20 cellular contexts compared by ENCODE assay signal in the genomic region with DNA sequence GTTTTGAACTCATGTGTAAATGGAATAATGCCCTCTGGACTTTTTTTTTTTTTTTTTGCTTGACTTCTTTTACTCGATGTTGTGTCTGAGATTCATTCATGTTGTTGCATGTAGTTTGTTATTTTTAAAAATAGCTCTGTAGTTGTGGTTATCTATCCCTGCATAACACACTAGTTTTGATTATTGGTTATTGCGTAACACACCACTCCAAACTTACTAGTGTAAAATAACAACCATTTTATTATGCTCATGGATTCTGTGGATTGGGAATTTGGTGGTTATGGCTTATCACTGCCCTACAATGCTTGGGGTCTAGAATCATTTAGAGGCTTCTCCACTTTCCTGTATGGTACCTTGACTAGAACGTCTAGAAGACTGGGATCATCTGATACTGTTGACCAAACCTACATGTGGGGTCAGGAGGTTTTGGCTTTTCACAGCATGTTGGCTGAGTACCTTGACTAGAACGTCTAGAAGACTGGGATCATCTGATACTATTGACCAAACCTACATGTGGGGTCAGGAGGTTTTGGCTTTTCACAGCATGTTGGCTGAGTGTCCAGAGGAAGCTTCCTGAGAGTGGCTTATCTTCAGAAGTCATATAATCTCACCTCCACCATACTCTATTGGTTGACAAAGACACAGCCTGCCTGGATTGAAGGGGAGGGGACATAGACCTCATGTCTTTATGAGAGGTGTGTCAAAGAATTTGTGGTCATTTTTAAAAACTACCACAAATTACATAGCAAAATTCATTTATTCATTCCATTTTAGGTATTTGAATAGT.
"Had no signal": no experiment of that assay in that cellular context is flagged by ENCODE, and none has a peak within 500 bp of the region (broad histone marks: within the 10 kb centered on the region; RNA-seq: fewer than 3 reads in every experiment).

No MANE protein-coding gene starts in this region.

- H3K36me3 ChIP-seq: left ventricle myocardium inferior, lower lobe of right lung, neural progenitor cell, pancreas had no signal

- H3K4me1 Mint-ChIP-seq: neural progenitor cell had no signal

- H3K27me3 Mint-ChIP-seq: dendritic cell treated with granulocyte-macrophage colony-stimulating factor and Interleukin-4, amounts not matched to agents 40 ng/mL and 50 ng/mL, for 4 days; natural killer cell treated with Interleukin-12 subunit alpha and Interleukin-12 subunit beta and Interleukin-15 and Interleukin-18, amount 100 ng/mL, for 72 hours; progenitor cell of endocrine pancreas; type B pancreatic cell had no signal

- H3K4me2 ChIP-seq: neural progenitor cell, smooth muscle cell had no signal

- H2AFZ ChIP-seq: neural progenitor cell had no signal

- H3K36me3 Mint-ChIP-seq: immature natural killer cell; natural killer cell treated with Interleukin-12 subunit alpha and Interleukin-12 subunit beta and Interleukin-15 and Interleukin-18, amount 100 ng/mL, for 72 hours had no signal

- H3K9ac ChIP-seq: neural progenitor cell had no signal

- FAIRE-seq: kidney, pancreas, urothelium cell line had no signal

- H3K27ac Mint-ChIP-seq: dendritic cell treated with granulocyte-macrophage colony-stimulating factor and Interleukin-4, amounts not matched to agents 40 ng/mL and 50 ng/mL, for 4 days; natural killer cell treated with Interleukin-12 subunit alpha and Interleukin-12 subunit beta and Interleukin-15 and Interleukin-18, amount 100 ng/mL, for 72 hours; neural progenitor cell; progenitor cell of endocrine pancreas; type B pancreatic cell had no signal

- H3K4me3 ChIP-seq: left ventricle myocardium inferior, lower lobe of right lung, neural progenitor cell, pancreas, smooth muscle cell had no signal

- H3K4me3 Mint-ChIP-seq: dendritic cell treated with granulocyte-macrophage colony-stimulating factor and Interleukin-4, amounts not matched to agents 40 ng/mL and 50 ng/mL, for 4 days; immature natural killer cell; natural killer cell treated with Interleukin-12 subunit alpha and Interleukin-12 subunit beta and Interleukin-15 and Interleukin-18, amount 100 ng/mL, for 72 hours; neural progenitor cell; type B pancreatic cell had no signal

- H3K4me1 ChIP-seq: foreskin keratinocyte, lower lobe of right lung, neural progenitor cell, pancreas had no signal

- DNase-seq: foreskin keratinocyte; immature natural killer cell; kidney; left cardiac atrium; left ventricle myocardium inferior; lower lobe of right lung; mesenchymal stem cell; midbrain; occipital lobe; pancreas; right cardiac atrium; stimulated activated CD4-positive, alpha-beta T cell treated with anti-CD3 and anti-CD28 coated beads, Interleukin-2, amount 100 ng/mL, for 48 hours; stimulated activated naive CD4-positive, alpha-beta T cell treated with Interleukin-2 at 50 U/mL for 16 hours had no signal

- H3K27ac ChIP-seq: foreskin keratinocyte, left ventricle myocardium inferior, lower lobe of right lung, neural progenitor cell, pancreas had no signal

- H3K27me3 ChIP-seq: foreskin keratinocyte, neural progenitor cell, pancreas had no signal

- ATAC-seq: foreskin keratinocyte; left cardiac atrium; lower lobe of right lung; natural killer cell treated with Interleukin-12 subunit alpha and Interleukin-12 subunit beta and Interleukin-15 and Interleukin-18, amount 100 ng/mL, for 72 hours; pancreas; right cardiac atrium had no signal

- H3K9me3 ChIP-seq: left ventricle myocardium inferior, lower lobe of right lung, pancreas had no signal

- H3K9me3 Mint-ChIP-seq: dendritic cell treated with granulocyte-macrophage colony-stimulating factor and Interleukin-4, amounts not matched to agents 40 ng/mL and 50 ng/mL, for 4 days; immature natural killer cell; natural killer cell treated with Interleukin-12 subunit alpha and Interleukin-12 subunit beta and Interleukin-15 and Interleukin-18, amount 100 ng/mL, for 72 hours had no signal
